ENCODE assay signal across 27 cellular contexts in the genomic region with DNA sequence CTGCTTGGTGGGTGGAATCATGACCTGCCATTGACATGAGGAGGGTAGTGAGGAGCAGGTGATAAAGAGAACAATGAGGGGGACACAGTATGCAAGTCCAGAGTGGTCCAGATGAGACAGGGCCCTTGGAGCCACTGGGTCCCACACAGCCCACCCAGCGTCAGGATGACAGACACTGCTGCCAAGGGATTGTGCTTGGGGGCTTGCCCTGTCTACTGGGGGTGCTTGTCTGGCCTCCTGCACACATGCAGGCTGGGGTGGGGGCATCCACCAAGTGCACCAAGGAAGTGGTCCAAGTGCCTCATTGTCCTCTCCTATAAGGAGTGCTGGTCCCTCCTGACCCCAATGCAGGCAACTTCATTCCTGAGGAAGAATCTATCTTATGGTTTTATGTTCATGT.
"Had no signal": no experiment of that assay in that cellular context is flagged by ENCODE, and none has a peak within 500 bp of the region (broad histone marks: within the 10 kb centered on the region; RNA-seq: fewer than 3 reads in every experiment).

No MANE protein-coding gene starts in this region.

- H3K27ac Mint-ChIP-seq: immature natural killer cell; naive thymus-derived CD8-positive, alpha-beta T cell; nephron; stimulated activated memory B cell treated with anti-CD40 and anti-IgM and Interleukin-4, amounts not matched to agents 10 μg/mL and 1 μg/mL and 100 μg/mL, for 72 hours; stimulated activated naive CD8-positive, alpha-beta T cell treated with anti-CD3 and anti-CD28 coated beads, Interleukin-15, amount 100 ng/mL, for 72 hours had no signal

- H3K9me3 Mint-ChIP-seq: immature natural killer cell; naive thymus-derived CD8-positive, alpha-beta T cell; nephron; stimulated activated memory B cell treated with anti-CD40 and anti-IgM and Interleukin-4, amounts not matched to agents 10 μg/mL and 1 μg/mL and 100 μg/mL, for 72 hours; stimulated activated naive CD8-positive, alpha-beta T cell treated with anti-CD3 and anti-CD28 coated beads, Interleukin-15, amount 100 ng/mL, for 72 hours had no signal

- H3K4me1 ChIP-seq: parathyroid adenoma, psoas muscle had no signal

- H3K27me3 Mint-ChIP-seq: stimulated activated memory B cell treated with anti-CD40 and anti-IgM and Interleukin-4, amounts not matched to agents 10 μg/mL and 1 μg/mL and 100 μg/mL, for 72 hours had no signal

- H3K27me3 ChIP-seq: heart left ventricle, left lung, right lobe of liver, testis, thyroid gland, transverse colon, upper lobe of left lung had no signal

- H3K4me3 ChIP-seq: heart left ventricle, left lung, lung, mucosa of descending colon, psoas muscle, right lobe of liver, smooth muscle cell, testis, thyroid gland, transverse colon, upper lobe of left lung had no signal

- H3K4me3 Mint-ChIP-seq: immature natural killer cell; naive thymus-derived CD8-positive, alpha-beta T cell; nephron; stimulated activated memory B cell treated with anti-CD40 and anti-IgM and Interleukin-4, amounts not matched to agents 10 μg/mL and 1 μg/mL and 100 μg/mL, for 72 hours; stimulated activated naive CD8-positive, alpha-beta T cell treated with anti-CD3 and anti-CD28 coated beads, Interleukin-15, amount 100 ng/mL, for 72 hours had no signal

- H3K27ac ChIP-seq: left lung, parathyroid adenoma, psoas muscle, right lobe of liver, testis, thyroid gland, transverse colon had no signal

- H3K4me1 Mint-ChIP-seq: immature natural killer cell had no signal

- H3K36me3 ChIP-seq: heart left ventricle, left lung, right lobe of liver, thyroid gland, transverse colon, upper lobe of left lung had no signal

- ATAC-seq: heart left ventricle; left colon; left lung; mucosa of descending colon; naive thymus-derived CD8-positive, alpha-beta T cell; right lobe of liver; stimulated activated memory B cell treated with anti-CD40 and anti-IgM and Interleukin-4, amounts not matched to agents 10 μg/mL and 1 μg/mL and 100 μg/mL, for 72 hours; stimulated activated naive CD8-positive, alpha-beta T cell treated with anti-CD3 and anti-CD28 coated beads, Interleukin-15, amount 100 ng/mL, for 72 hours had no signal

- H3K36me3 Mint-ChIP-seq: immature natural killer cell; naive thymus-derived CD8-positive, alpha-beta T cell had no signal

- H3K9me3 ChIP-seq: heart left ventricle, left lung, mucosa of descending colon, psoas muscle, right lobe of liver, testis, thyroid gland, transverse colon, upper lobe of left lung had no signal

- DNase-seq: hypothalamus; immature natural killer cell; kidney; left colon; left lung; midbrain; mucosa of descending colon; psoas muscle; right lobe of liver; stimulated activated CD4-positive, alpha-beta T cell treated with anti-CD3 and anti-CD28 coated beads, Interleukin-1b, Interleukin-23, amount 100 ng/mL, for 48 hours; stimulated activated CD4-positive, alpha-beta T cell treated with anti-CD3 and anti-CD28 coated beads, Interleukin-2, amount 100 ng/mL, for 48 hours; stimulated activated CD4-positive, alpha-beta T cell treated with anti-CD3 and anti-CD28 coated beads, Interleukin-4, amount 100 ng/mL, for 4 hours; stimulated activated CD8-positive, alpha-beta memory T cell treated with anti-CD3 and anti-CD28 coated beads, Interleukin-4, amount 100 ng/mL, for 48 hours; stimulated activated naive CD4-positive, alpha-beta T cell treated with Interleukin-2 at 50 U/mL for 16 hours; stimulated activated naive CD8-positive, alpha-beta T cell treated with anti-CD3 and anti-CD28 coated beads, Interleukin-15, amount 100 ng/mL, for 72 hours; substantia nigra; testis; thyroid gland; transverse colon; upper lobe of left lung had no signal
